Comparison of ENCODE assay signal across 1 cellular context in genomic region chr14:99321236-99321925, GRCh38.
TF ChIP-seq lines count a peak whose summit lies in the region.

No MANE protein-coding gene starts in this region.

TF ChIP-seq in GM12878, 131 proteins besides CTCF, POLR2A, EP300 and RAD21:
- TF ChIP-seq NFIC (IDR thresholded peaks at IDR 0.05; ENCODE audit: low read depth, low read length) (0 out of 2 replicates have a peak, but pooled peaks have one; percentile 24), BCL3 (IDR thresholded peaks at IDR 0.05; ENCODE audit: borderline replicate concordance, insufficient read depth, low read depth, low read length, poor library complexity, severe bottlenecking) (peak; percentile 97), ZNF592 (IDR thresholded peaks at IDR 0.05) (no peak), TCF3 (IDR thresholded peaks at IDR 0.05; ENCODE audit: borderline replicate concordance, insufficient read depth, low read depth, low read length) (peak; percentile 33; the same call in 1 of the 2 replicates)
TF ChIP-seq in GM12878: peak in this region for 3.
